8 cellular contexts compared by ENCODE assay signal in genomic region chr16:54193656-54194007, GRCh38.
DNase-seq lines count a peak whose midpoint lies in the region; ATAC-seq and TF ChIP-seq lines count a peak whose summit lies in the region.

No MANE protein-coding gene starts in this region.

- ATAC-seq in GM19463 (IDR thresholded peaks at IDR 0.05; ENCODE audit: unreplicated experiment) (peak; percentile 74), HG03520 (IDR thresholded peaks at IDR 0.05; ENCODE audit: unreplicated experiment) (peak; percentile 78), heart left ventricle (peak; percentile 85 to 90 (median 89))

- no peak for TF ChIP-seq POLR2A in heart left ventricle (IDR thresholded peaks at IDR 0.05)

- H3K27me3 ChIP-seq in adipocyte (replicated peaks; ENCODE audit: control insufficient read depth, insufficient read depth, low read length) = peaks cover 19% of the 10 kb centered on the region
- H3K27me3 ChIP-seq in heart left ventricle = no peaks in the 10 kb centered on the region

- intact Hi-C loops in heart left ventricle (cut with DNase I) = loop anchor here in 9 of 10 donors (1.0 to 10.0 kb wide), 16 partner anchors 84 to 744 kb away; partner anchors contain the start of genes IRX5 (in 4 of the 9) and IRX3 (in 3 of the 9)
- intact Hi-C loops in posterior cingulate gyrus (cut with DNase I) = no loop called here

- H3K36me3 ChIP-seq in adipocyte (ENCODE audit: control insufficient read depth, insufficient read depth, low read length, severe bottlenecking) (no peaks in the 10 kb centered on the region), heart left ventricle (no peaks in the 10 kb centered on the region)

- peak overlapping the region; percentile 75 for H3K9ac ChIP-seq in adipocyte (ENCODE audit: low read length)

- H3K4me1 ChIP-seq in adipocyte (ENCODE audit: control insufficient read depth, insufficient read depth, low read length) (peaks cover 17% of the 10 kb centered on the region), heart left ventricle (peaks cover 0 to 19% (median 8%) of the 10 kb centered on the region in 12 donors)

- H3K27ac ChIP-seq in heart left ventricle = peak overlapping the region; percentile 52 to 97 (median 84)

- TF ChIP-seq CTCF in heart left ventricle (IDR thresholded peaks at IDR 0.05) = peak; percentile 75 to 95 (median 87)

- DNase-seq in DMS79 (lab: John Stamatoyannopoulos, UW) (peak; percentile 68), NCI-H526 treated with DMSO at 0.1 percent for 48 hours (lab: John Stamatoyannopoulos, UW) (peak; percentile 63), adipocyte (ENCODE audit: low read depth) (peak; percentile 75), heart left ventricle (peak; percentile 77 to 90 (median 84)), posterior cingulate gyrus (peak; percentile 36 to 90 (median 52)), OCI-M2 (lab: John Stamatoyannopoulos, UW; ENCODE audit: unreplicated experiment) (no peak)

- peak overlapping the region; percentile 73 for H3K4me3 ChIP-seq in adipocyte (ENCODE audit: low read length)
- peak overlapping the region in 10 of 12 donors; percentile 5 to 52 (median 32) for H3K4me3 ChIP-seq in heart left ventricle

- WGBS in heart left ventricle, 4 donors = 4 to 14% (median 11%) methylated on average over 14 to 17 of the region's 17 CpGs

- peaks cover 6% of the 10 kb centered on the region for H3K9me3 ChIP-seq in adipocyte (ENCODE audit: control insufficient read depth, low read length)
- peaks cover 0 to 7% (median 0%) of the 10 kb centered on the region in 12 donors for H3K9me3 ChIP-seq in heart left ventricle
